In genomic region chr3:196287405-196288140, GRCh38 we compare ENCODE assay signal across 8 cellular contexts. TPM values are rescaled to one million over a fixed set of nuclear protein-coding genes. Genes with fewer than 3 reads are reported as not detected.
DNase-seq lines count a peak whose midpoint lies in the region; ATAC-seq, FAIRE-seq and TF ChIP-seq lines count a peak whose summit lies in the region.

Gene PCYT1A, minus strand, starts transcription at chr3:196287726. Its CDS starts 17,195 bp downstream, at chr3:196270531.

- DNase-seq in Daoy (ENCODE audit: low read depth) (peak; percentile 96), H54 (ENCODE audit: insufficient read length, low spot score) (peak; percentile 93), M059J (ENCODE audit: low read depth) (peak; percentile 97), SHP77 treated with DMSO at 0.1 percent for 48 hours (lab: John Stamatoyannopoulos, UW) (peak; percentile 57), activated gamma-delta T cell (lab: John Stamatoyannopoulos, UW) (peak; percentile 44), fibroblast of the conjunctiva (ENCODE audit: low read depth) (peak; percentile 93)
- DNase-seq in stimulated activated naive CD8-positive, alpha-beta T cell treated with anti-CD3 and anti-CD28 coated beads, Interleukin-15, Interleukin-2, amounts not matched to agents 100 U/mL and 50 U/mL, for 24 hours, result peak; percentile 81

- peak; percentile 93 for ATAC-seq in stimulated activated naive CD8-positive, alpha-beta T cell treated with anti-CD3 and anti-CD28 coated beads, Interleukin-15, Interleukin-2, amounts not matched to agents 100 U/mL and 50 U/mL, for 24 hours

- FAIRE-seq in H54 (lab: Jason Lieb, UNC), result peak; percentile 95

- TF ChIP-seq CTCF in nephron (IDR thresholded peaks at IDR 0.05; ENCODE audit: unreplicated experiment in 3 of 3), result no peak

- peaks cover 30% of the 10 kb centered on the region for H3K4me1 Mint-ChIP-seq in nephron

- peak within 1 kb of the TSS; percentile 94 to 99 (median 96) for H3K4me3 Mint-ChIP-seq in nephron

- H3K9me3 Mint-ChIP-seq in nephron, result no peaks in the 10 kb centered on the region

- peak within 1 kb of the TSS; percentile 91 to 98 (median 97) for H3K27ac Mint-ChIP-seq in nephron

- H3K27me3 Mint-ChIP-seq in nephron (ENCODE audit: low read depth), result no peaks in the 10 kb centered on the region

- peak; percentile 71 for TF ChIP-seq POLR2A in H54 (IDR thresholded peaks at IDR 0.05; ENCODE audit: low read depth, low read length)

- H3K36me3 Mint-ChIP-seq in nephron (ENCODE audit: low read depth), result peaks cover 5% of the 10 kb centered on the region

RNA-seq across cellular contexts. Expression of gene PCYT1A, which starts in this region (rescaled TPM):
- 68.6 and 76.3 TPM in 2 replicates for total RNA-seq in Daoy (2014; rRNA removed; shearing (Covaris generic))
- total RNA-seq in M059J (2014; rRNA removed; shearing (Covaris generic)), result 67.1 and 83.8 TPM in 2 replicates

Comparison
In these comparisons a context has a peak if more than half of its experiments do, and no peak if none do; other contexts are left out.
1. Peak in every context shown above with its lines: DNase-seq and ATAC-seq.
2. DNase-seq: peak in every context shown above with its lines; median percentile 97 in M059J; 96 in Daoy; 93 in H54; 93 in fibroblast of the conjunctiva; 81 in stimulated activated naive CD8-positive, alpha-beta T cell treated with anti-CD3 and anti-CD28 coated beads, Interleukin-15, Interleukin-2, amounts not matched to agents 100 U/mL and 50 U/mL, for 24 hours; 57 in SHP77 treated with DMSO at 0.1 percent for 48 hours; 44 in activated gamma-delta T cell.